Comparison of ENCODE assay signal across 8 cellular contexts in genomic region chr10:114404171-114405010, GRCh38. TPM values are rescaled to one million over a fixed set of nuclear protein-coding genes. Genes with fewer than 3 reads are reported as not detected.
DNase-seq lines count a peak whose midpoint lies in the region; ATAC-seq and TF ChIP-seq lines count a peak whose summit lies in the region.

Gene AFAP1L2 (minus strand): TSS chr10:114404502. CDS start chr10:114404455, 47 bp downstream.

- peaks cover 4% of the 10 kb centered on the region for H3K9me3 Mint-ChIP-seq in chondrocyte (ENCODE audit: low read depth)
- no peaks in the 10 kb centered on the region for H3K9me3 Mint-ChIP-seq in memory B cell

- no peaks in the 10 kb centered on the region for H3K36me3 ChIP-seq in BE2C
- H3K36me3 ChIP-seq in transverse colon, result no peaks in the 10 kb centered on the region

- H3K9me3 ChIP-seq in BE2C (no peaks in the 10 kb centered on the region), transverse colon (no peaks in the 10 kb centered on the region)

- H3K4me1 ChIP-seq in BE2C, result no peaks in the 10 kb centered on the region
- H3K4me1 ChIP-seq in transverse colon, result peaks cover 9 to 32% (median 21%) of the 10 kb centered on the region in 4 donors

- peak within 1 kb of the TSS; percentile 12 for H3K4me3 ChIP-seq in BE2C (ENCODE audit: low read depth, low read length)
- peak within 1 kb of the TSS; percentile 20 to 51 (median 50) for H3K4me3 ChIP-seq in transverse colon

- H3K27ac ChIP-seq in transverse colon, result peak within 1 kb of the TSS; percentile 66 to 80 (median 75)

- H3K4me1 Mint-ChIP-seq in chondrocyte (ENCODE audit: low read depth) (peaks cover 43% of the 10 kb centered on the region), memory B cell (peaks cover 5% of the 10 kb centered on the region)

- intact Hi-C loops in transverse colon (cut with DNase I; ENCODE audit: low total_unique reads), result loop anchor here (5.0 kb wide), 1 partner anchor 1298 kb away; no protein-coding TSS in a partner anchor

- TF ChIP-seq POLR2A in transverse colon (IDR thresholded peaks at IDR 0.05), result peak; percentile 26

- WGBS in transverse colon (ENCODE audit: low coverage in 1 of 2), 2 donors, result 9 to 20% methylated on average over 2 to 70 of the region's 88 CpGs

- peak within 1 kb of the TSS; percentile 55 for H3K27ac Mint-ChIP-seq in chondrocyte (ENCODE audit: unreplicated experiment)
- no peak within 1 kb of the TSS for H3K27ac Mint-ChIP-seq in memory B cell

- H3K27me3 Mint-ChIP-seq in chondrocyte (ENCODE audit: low read depth) (peaks cover 3% of the 10 kb centered on the region), memory B cell (peaks cover 31% of the 10 kb centered on the region)

- no peaks in the 10 kb centered on the region for H3K36me3 Mint-ChIP-seq in chondrocyte (ENCODE audit: low read depth)
- H3K36me3 Mint-ChIP-seq in memory B cell, result no peaks in the 10 kb centered on the region

- TF ChIP-seq EP300 in transverse colon (IDR thresholded peaks at IDR 0.05; ENCODE audit: low read depth), result no peak

- peak; percentile 11 for DNase-seq in BE2C
- DNase-seq in chondrocyte (ENCODE audit: low spot score), result no peak
- no peak for DNase-seq in memory B cell (ENCODE audit: low spot score in 2 of 2)
- peak; percentile 63 for DNase-seq in transverse colon
- no peak for DNase-seq in NCI-H2227 treated with DMSO at 0.1 percent for 48 hours (lab: John Stamatoyannopoulos, UW)
- no peak for DNase-seq in stimulated activated CD4-positive, alpha-beta T cell treated with anti-CD3 and anti-CD28 coated beads, Interleukin-2, amount 100 ng/mL, for 48 hours

- TF ChIP-seq CTCF in BE2C (IDR thresholded peaks at IDR 0.05; ENCODE audit: low read depth, low read length) (no peak), chondrocyte (IDR thresholded peaks at IDR 0.05) (no peak), transverse colon (IDR thresholded peaks at IDR 0.05) (no peak)

- in situ Hi-C loops in transverse colon (cut with MboI; ENCODE audit: low pct_ligation_motif_present in 1 of 4, low pct_unique_long_range_greater_than_20kb in 1 of 4, low sequenced_read_pairs in 3 of 4), result no loop called here

- peak within 1 kb of the TSS; percentile 79 for H3K4me3 Mint-ChIP-seq in chondrocyte (ENCODE audit: unreplicated experiment)
- peak within 1 kb of the TSS; percentile 47 for H3K4me3 Mint-ChIP-seq in memory B cell

- ATAC-seq in HG02885 (IDR thresholded peaks at IDR 0.05; ENCODE audit: poor library complexity, unreplicated experiment) (peak; percentile 42), memory B cell (ENCODE audit: low read depth) (no peak), GM18520 (IDR thresholded peaks at IDR 0.05; ENCODE audit: unreplicated experiment) (no peak)

- H3K27me3 ChIP-seq in BE2C, result peaks cover 38% of the 10 kb centered on the region
- peaks cover 25% of the 10 kb centered on the region for H3K27me3 ChIP-seq in transverse colon

RNA-seq across cellular contexts. Expression of gene AFAP1L2, which starts in this region (rescaled TPM):
- polyA plus RNA-seq in BE2C (2012; ENCODE audit: insufficient read depth, insufficient read length, low read depth), result 1.4 TPM
- total RNA-seq in chondrocyte (1.6 to 2.9 TPM (median 1.8 TPM) in 3 replicates), transverse colon (10 to 100 TPM; 12.2 to 42.6 (median 13.2) TPM)

Comparison
In these comparisons a context has a peak if more than half of its experiments do, and no peak if none do; other contexts are left out.
1. DNase-seq: peak in BE2C (single experiment) and transverse colon (single experiment); none in chondrocyte (single experiment), memory B cell (0 of 2), NCI-H2227 treated with DMSO at 0.1 percent for 48 hours (single experiment) and stimulated activated CD4-positive, alpha-beta T cell treated with anti-CD3 and anti-CD28 coated beads, Interleukin-2, amount 100 ng/mL, for 48 hours (0 of 2).